Comparison of ENCODE assay signal across 8 cellular contexts in the genomic region with DNA sequence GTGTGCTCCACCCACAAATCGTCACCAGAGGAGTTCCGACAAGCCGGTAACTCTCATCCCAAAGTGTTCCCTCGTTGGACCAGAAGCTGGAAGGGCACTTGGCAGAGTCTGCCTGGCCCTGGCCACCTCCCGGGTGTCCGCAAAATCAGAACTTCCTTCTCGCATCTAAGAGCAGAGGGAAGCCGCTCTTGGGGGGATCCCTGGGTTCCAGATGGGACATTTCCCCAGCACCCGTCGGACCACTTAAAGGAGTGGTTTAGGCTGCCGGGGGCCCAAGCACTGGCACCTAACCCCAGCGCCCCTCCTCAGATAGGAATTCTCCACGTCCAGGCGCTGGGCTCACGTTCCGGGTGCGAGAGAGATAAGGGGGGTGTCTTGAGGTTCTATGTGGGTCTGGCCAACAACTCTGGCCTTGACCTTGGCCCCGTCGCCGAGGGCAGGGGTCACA. TPM values are rescaled to one million over a fixed set of nuclear protein-coding genes. Genes with fewer than 3 reads are reported as not detected.
DNase-seq lines count a peak whose midpoint lies in the region; ATAC-seq, FAIRE-seq and TF ChIP-seq lines count a peak whose summit lies in the region.

No MANE protein-coding gene starts in this region.

- peak overlapping the region; percentile 63 to 86 (median 75) for H3K27ac ChIP-seq in pancreas

- H3K27ac Mint-ChIP-seq in endothelial cell (ENCODE audit: unreplicated experiment), result peak overlapping the region; percentile 86

- WGBS in pancreas, 2 donors, result 5 to 6% methylated on average over 20 of the region's 20 CpGs

- no peaks in the 10 kb centered on the region for H3K9me3 ChIP-seq in NT2/D1 (ENCODE audit: insufficient read depth, low read length)
- H3K9me3 ChIP-seq in pancreas, result no peaks in the 10 kb centered on the region

- H3K36me3 ChIP-seq in NT2/D1 (ENCODE audit: insufficient read depth, insufficient read length, low read length) (peaks cover 55% of the 10 kb centered on the region), pancreas (no peaks in the 10 kb centered on the region)

- H3K9me3 Mint-ChIP-seq in endothelial cell (ENCODE audit: unreplicated experiment), result no peaks in the 10 kb centered on the region

- peak overlapping the region; percentile 100 for H3K9ac ChIP-seq in NT2/D1 (ENCODE audit: insufficient read length, low read depth)

- H3K36me3 Mint-ChIP-seq in endothelial cell (ENCODE audit: low read depth, unreplicated experiment), result peaks cover 9% of the 10 kb centered on the region

- H3K4me3 Mint-ChIP-seq in endothelial cell (ENCODE audit: unreplicated experiment), result peak overlapping the region; percentile 92

- H3K27me3 Mint-ChIP-seq in endothelial cell (ENCODE audit: unreplicated experiment), result peaks cover 13% of the 10 kb centered on the region

- DNase-seq in NT2/D1 (ENCODE audit: low read depth, low spot score), result no peak
- no peak for DNase-seq in endothelial cell (ENCODE audit: low spot score)
- DNase-seq in pancreas, result peak in 4 of 6 donors; percentile 48 to 71 (median 60)
- DNase-seq in central memory CD4-positive, alpha-beta T cell, result no peak
- no peak for DNase-seq in MV-4-11 (lab: John Stamatoyannopoulos, UW)

- H3K4me3 ChIP-seq in NT2/D1 (ENCODE audit: insufficient read length, low read depth) (peak overlapping the region; percentile 98), pancreas (peak overlapping the region; percentile 42 to 93 (median 66))

- intact Hi-C loops in pancreas (cut with DNase I), result no loop called here

- H3K4me1 ChIP-seq in NT2/D1 (ENCODE audit: insufficient read depth, insufficient read length) (peaks cover 30% of the 10 kb centered on the region), pancreas (peaks cover 3 to 14% (median 10%) of the 10 kb centered on the region in 3 donors)

- ATAC-seq in GM21528 (IDR thresholded peaks at IDR 0.05; ENCODE audit: low FRiP score, unreplicated experiment) (peak; percentile 9), pancreas (peak in 3 of 4 donors; percentile 6 to 10 (median 7)), GM21381 (IDR thresholded peaks at IDR 0.05; ENCODE audit: unreplicated experiment) (no peak), HG02759 (IDR thresholded peaks at IDR 0.05; ENCODE audit: unreplicated experiment) (no peak)

- H3K27me3 ChIP-seq in NT2/D1 (ENCODE audit: insufficient read depth, insufficient read length) (no peaks in the 10 kb centered on the region), pancreas (no peaks in the 10 kb centered on the region)

- TF ChIP-seq CTCF in endothelial cell (IDR thresholded peaks at IDR 0.05; ENCODE audit: unreplicated experiment), result no peak
- no peak for TF ChIP-seq CTCF in pancreas (IDR thresholded peaks at IDR 0.05)

- FAIRE-seq in pancreas (lab: Jason Lieb, UNC), result no peak

- peaks cover 12% of the 10 kb centered on the region for H3K4me1 Mint-ChIP-seq in endothelial cell (ENCODE audit: unreplicated experiment)

RNA-seq across cellular contexts. Expression of gene MAP2K7, which starts 0.9 kb away (rescaled TPM):
- total RNA-seq in endothelial cell (ENCODE audit: unreplicated experiment) (31.1 TPM), pancreas (10 to 100 TPM; 13.9 to 21.0 (median 16.1) TPM)
- 10 to 100 TPM; 21.6 to 45.3 TPM for polyA plus RNA-seq in pancreas

RNA-seq across cellular contexts. Expression of gene TGFBR3L, which starts 11.8 kb away (rescaled TPM):
- not detected for total RNA-seq in endothelial cell (ENCODE audit: unreplicated experiment)
- total RNA-seq in pancreas, result 1 to 10 TPM in 1 of 6 donors, under 1 TPM in 4, not detected in 1; 0.16 to 1.1 (median 0.52) TPM
- 1 to 10 TPM in 1 of 2 donors, not detected in 1; 2.2 TPM for polyA plus RNA-seq in pancreas

RNA-seq across cellular contexts. Expression of gene LRRC8E, which starts 14.5 kb away (rescaled TPM):
- 0.08 TPM for total RNA-seq in endothelial cell (ENCODE audit: unreplicated experiment)
- 1 to 10 TPM; 4.6 to 6.1 (median 5.0) TPM for total RNA-seq in pancreas
- 1 to 10 TPM; 2.6 to 3.2 TPM for polyA plus RNA-seq in pancreas

RNA-seq across cellular contexts. Expression of gene SNAPC2, which starts 17.3 kb away (rescaled TPM):
- total RNA-seq in endothelial cell (ENCODE audit: unreplicated experiment) (13.5 TPM), pancreas (10 to 100 TPM in 1 of 6 donors, 1 to 10 TPM in 5; 4.9 to 11.3 (median 6.7) TPM)
- polyA plus RNA-seq in pancreas, result 10 to 100 TPM; 10.6 to 12.0 TPM

RNA-seq across cellular contexts. Expression of gene CTXN1, which starts 23.1 kb away (rescaled TPM):
- total RNA-seq in endothelial cell (ENCODE audit: unreplicated experiment) (18.3 TPM), pancreas (1 to 10 TPM in 4 of 6 donors, under 1 TPM in 2; 0.67 to 5.1 (median 1.5) TPM)
- polyA plus RNA-seq in pancreas, result 1 to 10 TPM; 1.7 to 2.3 TPM

Comparison
In these comparisons a context has a peak if more than half of its experiments do, and no peak if none do; other contexts are left out.
1. ATAC-seq: peak in GM21528 (single experiment) and pancreas (3 of 4); none in GM21381 (single experiment) and HG02759 (single experiment).
2. DNase-seq: peak in pancreas (4 of 6); none in NT2/D1 (single experiment), endothelial cell (single experiment), central memory CD4-positive, alpha-beta T cell (single experiment) and MV-4-11 (single experiment).